Comparison of ENCODE assay signal across 1 cellular context in the genomic region with DNA sequence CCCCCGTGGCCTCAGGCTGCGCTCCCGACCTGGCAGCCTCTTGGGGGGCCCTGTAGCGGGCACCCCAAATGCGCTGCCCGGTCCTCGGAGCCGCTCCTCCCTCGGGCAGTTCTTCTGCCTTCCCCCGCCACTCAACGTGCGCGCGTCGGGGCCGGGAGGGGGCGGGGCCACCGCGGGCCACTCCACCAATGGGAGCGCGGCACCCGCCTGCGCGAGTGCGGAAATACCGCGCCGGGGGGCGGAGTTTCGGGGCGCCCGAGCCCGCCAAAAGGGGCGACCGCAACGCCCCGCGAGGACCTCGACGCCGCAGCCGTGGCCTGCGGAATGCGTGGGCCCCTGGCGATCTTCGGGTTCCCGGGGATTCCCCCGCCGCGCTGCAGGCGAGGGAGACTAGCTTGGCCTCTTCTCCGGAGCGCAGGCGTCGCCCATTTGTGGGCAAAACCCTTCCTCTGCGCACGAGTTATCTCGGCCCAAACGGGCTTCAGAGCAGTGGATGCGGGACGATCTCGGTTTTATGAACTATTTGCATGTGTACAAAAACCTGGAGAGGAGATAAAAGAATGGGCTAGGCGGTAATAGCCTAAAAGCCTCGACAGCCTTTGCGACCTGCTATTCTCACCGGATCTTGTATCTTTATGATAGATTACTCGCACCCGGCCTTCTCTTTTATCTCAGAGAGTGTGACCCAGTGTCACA.
TF ChIP-seq lines count a peak whose summit lies in the region.

A gene with protein sequence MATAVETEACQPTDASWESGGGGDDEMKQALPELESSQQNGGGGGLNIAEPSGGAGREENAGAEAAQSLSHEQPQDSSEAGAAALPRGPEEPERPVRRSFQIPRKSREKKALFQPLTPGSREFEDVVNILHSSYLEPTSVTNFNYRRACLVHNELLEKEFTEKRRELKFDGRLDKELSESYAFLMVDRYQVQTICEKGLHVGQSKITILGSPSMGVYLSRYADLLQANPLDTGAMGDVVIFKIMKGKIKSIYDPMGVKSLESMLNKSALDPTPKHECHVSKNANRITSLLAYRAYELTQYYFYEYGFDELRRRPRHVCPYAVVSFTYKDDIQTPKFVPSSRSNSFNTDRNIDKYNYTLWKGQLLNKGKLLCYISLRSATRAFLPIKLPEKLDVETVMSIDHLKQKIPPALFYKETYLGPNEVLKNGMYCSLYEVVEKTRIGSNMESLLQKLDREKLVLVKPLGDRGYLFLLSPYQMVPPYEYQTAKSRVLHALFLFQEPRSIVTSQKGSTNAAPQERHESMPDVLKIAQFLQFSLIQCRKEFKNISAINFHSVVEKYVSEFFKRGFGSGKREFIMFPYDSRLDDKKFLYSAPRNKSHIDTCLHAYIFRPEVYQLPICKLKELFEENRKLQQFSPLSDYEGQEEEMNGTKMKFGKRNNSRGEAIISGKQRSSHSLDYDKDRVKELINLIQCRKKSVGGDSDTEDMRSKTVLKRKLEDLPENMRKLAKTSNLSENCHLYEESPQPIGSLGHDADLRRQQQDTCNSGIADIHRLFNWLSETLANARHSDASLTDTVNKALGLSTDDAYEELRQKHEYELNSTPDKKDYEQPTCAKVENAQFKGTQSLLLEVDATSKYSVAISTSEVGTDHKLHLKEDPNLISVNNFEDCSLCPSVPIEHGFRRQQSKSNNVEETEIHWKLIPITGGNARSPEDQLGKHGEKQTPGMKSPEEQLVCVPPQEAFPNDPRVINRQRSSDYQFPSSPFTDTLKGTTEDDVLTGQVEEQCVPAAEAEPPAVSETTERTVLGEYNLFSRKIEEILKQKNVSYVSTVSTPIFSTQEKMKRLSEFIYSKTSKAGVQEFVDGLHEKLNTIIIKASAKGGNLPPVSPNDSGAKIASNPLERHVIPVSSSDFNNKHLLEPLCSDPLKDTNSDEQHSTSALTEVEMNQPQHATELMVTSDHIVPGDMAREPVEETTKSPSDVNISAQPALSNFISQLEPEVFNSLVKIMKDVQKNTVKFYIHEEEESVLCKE (N-terminal part only) (minus strand): TSS at position 144 of the 696 bp plus-strand sequence. CDS start 259 bp downstream, outside the sequence.

TF ChIP-seq in K562, 482 proteins besides CTCF, POLR2A, EP300 and RAD21 (continued from another document and continues in another):
- TF ChIP-seq HEY1 (CRISPR knock-in tag; IDR thresholded peaks at IDR 0.05; ENCODE audit: borderline replicate concordance) (no peak), HIVEP1 (CRISPR knock-in tag; IDR thresholded peaks at IDR 0.05) (no peak), ZNF785 (CRISPR knock-in tag; IDR thresholded peaks at IDR 0.05) (no peak), ZNF830 (CRISPR knock-in tag; IDR thresholded peaks at IDR 0.05) (no peak), ZKSCAN8 (CRISPR knock-in tag; IDR thresholded peaks at IDR 0.05) (no peak), CEBPG (CRISPR knock-in tag; IDR thresholded peaks at IDR 0.05) (no peak), CEBPG (tag; conservative IDR thresholded peaks at IDR 0.05 in 1 of 2, IDR thresholded peaks at IDR 0.05 in 1 of 2) (no peak), ZNF778 (CRISPR knock-in tag; IDR thresholded peaks at IDR 0.05) (no peak), IRF2 (CRISPR knock-in tag; IDR thresholded peaks at IDR 0.05) (0 out of 2 replicates have a peak, but pooled peaks have one; percentile 42), ZNF134 (CRISPR knock-in tag; conservative IDR thresholded peaks at IDR 0.05) (no peak), ZNF384 (IDR thresholded peaks at IDR 0.05; ENCODE audit: low read depth, low read length) (no peak), ZNF239 (CRISPR knock-in tag; IDR thresholded peaks at IDR 0.05) (no peak), TGIF2 (CRISPR knock-in tag; IDR thresholded peaks at IDR 0.05) (peak; percentile 73; the same call in 1 of the 2 replicates), CBX3 (IDR thresholded peaks at IDR 0.05; ENCODE audit: borderline replicate concordance in 1 of 2, low read length in 2 of 2) (peak in 1 of 2 experiments; percentile 93; a peak in 2 of 3 replicates), KDM1A (IDR thresholded peaks at IDR 0.05) (no peak), YY1 (IDR thresholded peaks at IDR 0.05; ENCODE audit: borderline replicate concordance in 1 of 3, control insufficient read depth in 1 of 3, extremely low read depth in 1 of 3, insufficient read depth in 3 of 3, insufficient read length in 1 of 3, insufficient replicate concordance in 2 of 3, low read depth in 1 of 3, low read length in 2 of 3) (no peak), ZNF445 (CRISPR knock-in tag; IDR thresholded peaks at IDR 0.05; ENCODE audit: low read depth) (no peak), SNIP1 (IDR thresholded peaks at IDR 0.05; ENCODE audit: low read depth) (no peak), SMC3 (conservative IDR thresholded peaks at IDR 0.05; ENCODE audit: insufficient read depth, low read depth, low read length) (no peak), NR4A1 (CRISPR knock-in tag; IDR thresholded peaks at IDR 0.05) (no peak), NR4A1 (tag; IDR thresholded peaks at IDR 0.05) (0 out of 2 replicates have a peak, but pooled peaks have one; percentile 58), KLF13 (tag; IDR thresholded peaks at IDR 0.05; ENCODE audit: borderline replicate concordance, low read depth) (peak; percentile 43; the same call in 1 of the 2 replicates), EP400 (IDR thresholded peaks at IDR 0.05) (no peak), FOXJ2 (tag; IDR thresholded peaks at IDR 0.05) (no peak), ZNF282 (CRISPR knock-in tag; IDR thresholded peaks at IDR 0.05) (0 out of 2 replicates have a peak, but pooled peaks have one; percentile 71), ZNF3 (CRISPR knock-in tag; IDR thresholded peaks at IDR 0.05) (no peak), RAD51 (IDR thresholded peaks at IDR 0.05; ENCODE audit: borderline replicate concordance, low read depth) (no peak), CREM (IDR thresholded peaks at IDR 0.05; ENCODE audit: low read depth) (no peak; the same call in 1 of the 2 replicates), CHD4 (IDR thresholded peaks at IDR 0.05; ENCODE audit: insufficient read depth, insufficient replicate concordance, low read depth, low read length, poor library complexity, severe bottlenecking) (no peak), KHSRP (IDR thresholded peaks at IDR 0.05) (no peak), FOXP1 (CRISPR knock-in tag; IDR thresholded peaks at IDR 0.05) (peak; percentile 91; the same call in 1 of the 2 replicates), ZNF354B (CRISPR knock-in tag; IDR thresholded peaks at IDR 0.05) (no peak), ASH1L (IDR thresholded peaks at IDR 0.05; ENCODE audit: borderline replicate concordance, low read depth, partially characterized antibody) (peak; percentile 21), SIN3A (IDR thresholded peaks at IDR 0.05; ENCODE audit: borderline replicate concordance in 2 of 2, control insufficient read depth in 1 of 2, low read depth in 2 of 2, low read length in 2 of 2) (no peak), ZSCAN32 (CRISPR knock-in tag; IDR thresholded peaks at IDR 0.05) (no peak), JUN (IDR thresholded peaks at IDR 0.05; ENCODE audit: borderline replicate concordance, low read depth, low read length) (peak; percentile 62; the same call in 1 of the 2 replicates), JUN (CRISPR knock-in tag; IDR thresholded peaks at IDR 0.05; ENCODE audit: borderline replicate concordance) (no peak; the same call in 1 of the 2 replicates), NONO (IDR thresholded peaks at IDR 0.05; ENCODE audit: low read depth in 2 of 2, low read length in 1 of 2) (no peak), ZNF57 (CRISPR knock-in tag; IDR thresholded peaks at IDR 0.05) (no peak), CREBBP (IDR thresholded peaks at IDR 0.05; ENCODE audit: low read depth, low read length) (no peak), E2F3 (CRISPR knock-in tag; IDR thresholded peaks at IDR 0.05) (peak; percentile 99), HNRNPLL (IDR thresholded peaks at IDR 0.05; ENCODE audit: low read depth, low read length, poor library complexity, severe bottlenecking) (peak; percentile 38), NRF1 (conservative IDR thresholded peaks at IDR 0.05 in 1 of 2, IDR thresholded peaks at IDR 0.05 in 1 of 2) (peak; percentile 82 to 84), RBM34 (IDR thresholded peaks at IDR 0.05; ENCODE audit: borderline replicate concordance, insufficient read depth, low read length) (no peak), SRSF1 (IDR thresholded peaks at IDR 0.05; ENCODE audit: low read depth, low read length) (no peak)
- TF ChIP-seq, protein P1, sequence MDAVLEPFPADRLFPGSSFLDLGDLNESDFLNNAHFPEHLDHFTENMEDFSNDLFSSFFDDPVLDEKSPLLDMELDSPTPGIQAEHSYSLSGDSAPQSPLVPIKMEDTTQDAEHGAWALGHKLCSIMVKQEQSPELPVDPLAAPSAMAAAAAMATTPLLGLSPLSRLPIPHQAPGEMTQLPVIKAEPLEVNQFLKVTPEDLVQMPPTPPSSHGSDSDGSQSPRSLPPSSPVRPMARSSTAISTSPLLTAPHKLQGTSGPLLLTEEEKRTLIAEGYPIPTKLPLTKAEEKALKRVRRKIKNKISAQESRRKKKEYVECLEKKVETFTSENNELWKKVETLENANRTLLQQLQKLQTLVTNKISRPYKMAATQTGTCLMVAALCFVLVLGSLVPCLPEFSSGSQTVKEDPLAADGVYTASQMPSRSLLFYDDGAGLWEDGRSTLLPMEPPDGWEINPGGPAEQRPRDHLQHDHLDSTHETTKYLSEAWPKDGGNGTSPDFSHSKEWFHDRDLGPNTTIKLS (IDR thresholded peaks at IDR 0.05; ENCODE audit: borderline replicate concordance, low read depth), result peak; percentile 95
- TF ChIP-seq, protein P2, sequence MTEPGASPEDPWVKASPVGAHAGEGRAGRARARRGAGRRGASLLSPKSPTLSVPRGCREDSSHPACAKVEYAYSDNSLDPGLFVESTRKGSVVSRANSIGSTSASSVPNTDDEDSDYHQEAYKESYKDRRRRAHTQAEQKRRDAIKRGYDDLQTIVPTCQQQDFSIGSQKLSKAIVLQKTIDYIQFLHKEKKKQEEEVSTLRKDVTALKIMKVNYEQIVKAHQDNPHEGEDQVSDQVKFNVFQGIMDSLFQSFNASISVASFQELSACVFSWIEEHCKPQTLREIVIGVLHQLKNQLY (CRISPR knock-in tag; conservative IDR thresholded peaks at IDR 0.05), result peak in 1 of 2 experiments; percentile 93; a peak in 2 of 4 replicates
- TF ChIP-seq, protein P3, sequence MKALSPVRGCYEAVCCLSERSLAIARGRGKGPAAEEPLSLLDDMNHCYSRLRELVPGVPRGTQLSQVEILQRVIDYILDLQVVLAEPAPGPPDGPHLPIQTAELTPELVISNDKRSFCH (CRISPR knock-in tag; IDR thresholded peaks at IDR 0.05), result no peak
- TF ChIP-seq, protein P3 (tag; IDR thresholded peaks at IDR 0.05), result peak; percentile 84
- TF ChIP-seq, protein P4, sequence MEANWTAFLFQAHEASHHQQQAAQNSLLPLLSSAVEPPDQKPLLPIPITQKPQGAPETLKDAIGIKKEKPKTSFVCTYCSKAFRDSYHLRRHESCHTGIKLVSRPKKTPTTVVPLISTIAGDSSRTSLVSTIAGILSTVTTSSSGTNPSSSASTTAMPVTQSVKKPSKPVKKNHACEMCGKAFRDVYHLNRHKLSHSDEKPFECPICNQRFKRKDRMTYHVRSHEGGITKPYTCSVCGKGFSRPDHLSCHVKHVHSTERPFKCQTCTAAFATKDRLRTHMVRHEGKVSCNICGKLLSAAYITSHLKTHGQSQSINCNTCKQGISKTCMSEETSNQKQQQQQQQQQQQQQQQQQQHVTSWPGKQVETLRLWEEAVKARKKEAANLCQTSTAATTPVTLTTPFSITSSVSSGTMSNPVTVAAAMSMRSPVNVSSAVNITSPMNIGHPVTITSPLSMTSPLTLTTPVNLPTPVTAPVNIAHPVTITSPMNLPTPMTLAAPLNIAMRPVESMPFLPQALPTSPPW (CRISPR knock-in tag; IDR thresholded peaks at IDR 0.05), result peak; percentile 67
- TF ChIP-seq, protein P5, sequence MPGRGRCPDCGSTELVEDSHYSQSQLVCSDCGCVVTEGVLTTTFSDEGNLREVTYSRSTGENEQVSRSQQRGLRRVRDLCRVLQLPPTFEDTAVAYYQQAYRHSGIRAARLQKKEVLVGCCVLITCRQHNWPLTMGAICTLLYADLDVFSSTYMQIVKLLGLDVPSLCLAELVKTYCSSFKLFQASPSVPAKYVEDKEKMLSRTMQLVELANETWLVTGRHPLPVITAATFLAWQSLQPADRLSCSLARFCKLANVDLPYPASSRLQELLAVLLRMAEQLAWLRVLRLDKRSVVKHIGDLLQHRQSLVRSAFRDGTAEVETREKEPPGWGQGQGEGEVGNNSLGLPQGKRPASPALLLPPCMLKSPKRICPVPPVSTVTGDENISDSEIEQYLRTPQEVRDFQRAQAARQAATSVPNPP (IDR thresholded peaks at IDR 0.05; ENCODE audit: borderline replicate concordance, insufficient read depth, insufficient read length), result no peak
- TF ChIP-seq, protein P6, sequence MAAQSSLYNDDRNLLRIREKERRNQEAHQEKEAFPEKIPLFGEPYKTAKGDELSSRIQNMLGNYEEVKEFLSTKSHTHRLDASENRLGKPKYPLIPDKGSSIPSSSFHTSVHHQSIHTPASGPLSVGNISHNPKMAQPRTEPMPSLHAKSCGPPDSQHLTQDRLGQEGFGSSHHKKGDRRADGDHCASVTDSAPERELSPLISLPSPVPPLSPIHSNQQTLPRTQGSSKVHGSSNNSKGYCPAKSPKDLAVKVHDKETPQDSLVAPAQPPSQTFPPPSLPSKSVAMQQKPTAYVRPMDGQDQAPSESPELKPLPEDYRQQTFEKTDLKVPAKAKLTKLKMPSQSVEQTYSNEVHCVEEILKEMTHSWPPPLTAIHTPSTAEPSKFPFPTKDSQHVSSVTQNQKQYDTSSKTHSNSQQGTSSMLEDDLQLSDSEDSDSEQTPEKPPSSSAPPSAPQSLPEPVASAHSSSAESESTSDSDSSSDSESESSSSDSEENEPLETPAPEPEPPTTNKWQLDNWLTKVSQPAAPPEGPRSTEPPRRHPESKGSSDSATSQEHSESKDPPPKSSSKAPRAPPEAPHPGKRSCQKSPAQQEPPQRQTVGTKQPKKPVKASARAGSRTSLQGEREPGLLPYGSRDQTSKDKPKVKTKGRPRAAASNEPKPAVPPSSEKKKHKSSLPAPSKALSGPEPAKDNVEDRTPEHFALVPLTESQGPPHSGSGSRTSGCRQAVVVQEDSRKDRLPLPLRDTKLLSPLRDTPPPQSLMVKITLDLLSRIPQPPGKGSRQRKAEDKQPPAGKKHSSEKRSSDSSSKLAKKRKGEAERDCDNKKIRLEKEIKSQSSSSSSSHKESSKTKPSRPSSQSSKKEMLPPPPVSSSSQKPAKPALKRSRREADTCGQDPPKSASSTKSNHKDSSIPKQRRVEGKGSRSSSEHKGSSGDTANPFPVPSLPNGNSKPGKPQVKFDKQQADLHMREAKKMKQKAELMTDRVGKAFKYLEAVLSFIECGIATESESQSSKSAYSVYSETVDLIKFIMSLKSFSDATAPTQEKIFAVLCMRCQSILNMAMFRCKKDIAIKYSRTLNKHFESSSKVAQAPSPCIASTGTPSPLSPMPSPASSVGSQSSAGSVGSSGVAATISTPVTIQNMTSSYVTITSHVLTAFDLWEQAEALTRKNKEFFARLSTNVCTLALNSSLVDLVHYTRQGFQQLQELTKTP (IDR thresholded peaks at IDR 0.05; ENCODE audit: low read depth in 1 of 2, partially characterized antibody in 2 of 2), result no peak
- TF ChIP-seq, protein P7, sequence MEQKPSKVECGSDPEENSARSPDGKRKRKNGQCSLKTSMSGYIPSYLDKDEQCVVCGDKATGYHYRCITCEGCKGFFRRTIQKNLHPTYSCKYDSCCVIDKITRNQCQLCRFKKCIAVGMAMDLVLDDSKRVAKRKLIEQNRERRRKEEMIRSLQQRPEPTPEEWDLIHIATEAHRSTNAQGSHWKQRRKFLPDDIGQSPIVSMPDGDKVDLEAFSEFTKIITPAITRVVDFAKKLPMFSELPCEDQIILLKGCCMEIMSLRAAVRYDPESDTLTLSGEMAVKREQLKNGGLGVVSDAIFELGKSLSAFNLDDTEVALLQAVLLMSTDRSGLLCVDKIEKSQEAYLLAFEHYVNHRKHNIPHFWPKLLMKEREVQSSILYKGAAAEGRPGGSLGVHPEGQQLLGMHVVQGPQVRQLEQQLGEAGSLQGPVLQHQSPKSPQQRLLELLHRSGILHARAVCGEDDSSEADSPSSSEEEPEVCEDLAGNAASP (IDR thresholded peaks at IDR 0.05), result no peak
